ENCODE assay signal across 13 cellular contexts in genomic region chr7:44022069-44022468, GRCh38. TPM values are rescaled to one million over a fixed set of nuclear protein-coding genes. Genes with fewer than 3 reads are reported as not detected.
DNase-seq lines count a peak whose midpoint lies in the region; ATAC-seq, FAIRE-seq and TF ChIP-seq lines count a peak whose summit lies in the region.
"Not testable (repeated sequence)": the region's sequence is repeated elsewhere in the genome, so short reads cannot be mapped to it uniquely, and the experiment has no call there.
"Had no signal": no experiment of that assay in that cellular context is flagged by ENCODE, and none has a peak within 500 bp of the region (broad histone marks: within the 10 kb centered on the region; RNA-seq: fewer than 3 reads in every experiment).

No MANE protein-coding gene starts in this region.

- H3K4me1 ChIP-seq in HepG2 (ENCODE audit: insufficient read depth, low read length): peaks cover 19% of the 10 kb centered on the region
- H3K4me1 ChIP-seq in right lobe of liver: not testable (repeated sequence)

- not testable (repeated sequence) for H3K36me3 Mint-ChIP-seq in activated T-cell treated with anti-CD3 and anti-CD28 coated beads, Interleukin-2, amount 50 U/mL, for 24 hours (ENCODE audit: low read depth)

- not testable (repeated sequence) for H3K9me3 Mint-ChIP-seq in activated T-cell treated with anti-CD3 and anti-CD28 coated beads, Interleukin-2, amount 50 U/mL, for 24 hours

- CTCF ChIA-PET in HepG2 (lab: Yijun Ruan, JAX; ENCODE audit: low intra/inter-chr PET ratio, low total read pairs): not testable (repeated sequence)

- not testable (repeated sequence) for H3K4me2 ChIP-seq in HepG2 (ENCODE audit: low read depth, low read length)

- in situ Hi-C loops in HepG2 (cut with HindIII; ENCODE audit: extremely low pct_ligation_motif_present, low pct_unique_long_range_greater_than_20kb): not testable (repeated sequence)

- not testable (repeated sequence) for H3K79me2 ChIP-seq in HepG2 (ENCODE audit: insufficient read depth, low read length)

- not testable (repeated sequence) for H3K36me3 ChIP-seq in HepG2 (replicated peaks in 1 of 2; ENCODE audit: control insufficient read depth in 1 of 2, insufficient read depth in 2 of 2, low read length in 2 of 2); right lobe of liver

- H3K4me1 Mint-ChIP-seq in activated T-cell treated with anti-CD3 and anti-CD28 coated beads, Interleukin-2, amount 50 U/mL, for 24 hours (ENCODE audit: low read depth): peaks cover 32% of the 10 kb centered on the region

- not testable (repeated sequence) for H4K20me1 ChIP-seq in HepG2 (ENCODE audit: insufficient read depth, low read length)

- H3K4me3 Mint-ChIP-seq in activated T-cell treated with anti-CD3 and anti-CD28 coated beads, Interleukin-2, amount 50 U/mL, for 24 hours: not testable (repeated sequence)

- not testable (repeated sequence) for H3K4me3 ChIP-seq in HepG2 (replicated peaks in 1 of 3; ENCODE audit: insufficient read depth in 1 of 3, low read depth in 2 of 3, low read length in 3 of 3); right lobe of liver

- ATAC-seq in left colon (peak; percentile 43), HepG2 (peak; percentile 85), right lobe of liver (peak; percentile 58 to 72 (median 62))

- not testable (repeated sequence) for TF ChIP-seq EP300 in HepG2 (IDR thresholded peaks at IDR 0.05; ENCODE audit: low read depth in 2 of 2, low read length in 2 of 2); HepG2 (CRISPR knock-in tag; IDR thresholded peaks at IDR 0.05; ENCODE audit: borderline replicate concordance)

- H3K27ac ChIP-seq in 22Rv1 (peak overlapping the region; percentile 61), VCaP (peak overlapping the region; percentile 84), right lobe of liver (peak overlapping the region in 2 of 3 donors; percentile 20 to 55)
- H3K27ac ChIP-seq in HepG2 (ENCODE audit: extremely low read length, insufficient read depth, low read length): not testable (repeated sequence)

- not testable (repeated sequence) for TF ChIP-seq CTCF in 22Rv1 (IDR thresholded peaks at IDR 0.05); VCaP (conservative IDR thresholded peaks at IDR 0.05); HepG2 (CRISPR knock-in tag; IDR thresholded peaks at IDR 0.05); right lobe of liver (IDR thresholded peaks at IDR 0.05)

- H3K9me3 ChIP-seq in HepG2 (ENCODE audit: low read length); right lobe of liver: not testable (repeated sequence)

- not testable (repeated sequence) for DNase-seq in activated T-cell treated with anti-CD3 and anti-CD28 coated beads, Interleukin-2, amount 50 U/mL, for 24 hours; left colon; HepG2 (ENCODE audit: low spot score); right lobe of liver
- DNase-seq in posterior vena cava (ENCODE audit: low spot score): peak; percentile 4

- BruUV-seq in HepG2 (replicated peaks; lab: Mats Ljungman, UMichigan): not testable (repeated sequence)

- H3K27ac Mint-ChIP-seq in activated T-cell treated with anti-CD3 and anti-CD28 coated beads, Interleukin-2, amount 50 U/mL, for 24 hours: peak overlapping the region; percentile 47

- POLR2A ChIA-PET in HepG2 (lab: Yijun Ruan, JAX): interaction anchor here (1.0 kb wide), 1 partner anchor 17 kb away, joined by 3 read pairs; no protein-coding TSS in a partner anchor

- not testable (repeated sequence) for H3K27me3 Mint-ChIP-seq in activated T-cell treated with anti-CD3 and anti-CD28 coated beads, Interleukin-2, amount 50 U/mL, for 24 hours

- not testable (repeated sequence) for FAIRE-seq in HepG2 (lab: Jason Lieb, UNC)

- not testable (repeated sequence) for TF ChIP-seq RAD21 in HepG2 (CRISPR knock-in tag; IDR thresholded peaks at IDR 0.05)

- not testable (repeated sequence) for TF ChIP-seq POLR2A in HepG2 (IDR thresholded peaks at IDR 0.05; ENCODE audit: insufficient read depth in 1 of 2, low read depth in 2 of 2, low read length in 2 of 2); right lobe of liver (IDR thresholded peaks at IDR 0.05)

- not testable (repeated sequence) for H2AFZ ChIP-seq in HepG2 (ENCODE audit: low read length)

- not testable (repeated sequence) for H3K27me3 ChIP-seq in HepG2 (ENCODE audit: control insufficient read depth in 1 of 2, insufficient read depth in 2 of 2, low read length in 2 of 2); right lobe of liver

- WGBS in HepG2 (ENCODE audit: low lambda C conversion rate): 0% methylated on average over 6 of the region's 7 CpGs
- WGBS in right lobe of liver (ENCODE audit: insufficient coverage, low coverage, low lambda C conversion rate, missing lambda C conversion rate): 20% methylated on average over 6 of the region's 7 CpGs

- not testable (repeated sequence) for H3K9ac ChIP-seq in HepG2 (ENCODE audit: insufficient read depth, low read depth, low read length)

- intact Hi-C loops in left colon (cut with DNase I, micrococcal nuclease); right lobe of liver (cut with DNase I); posterior vena cava (cut with DNase I): not testable (repeated sequence)
- intact Hi-C loops in HepG2 (cut with micrococcal nuclease; ENCODE audit: unreplicated experiment): loop anchor here (5.0 kb wide), 1 partner anchor 50 kb away; no protein-coding TSS in a partner anchor

RNA-seq across cellular contexts. Expression of gene DBNL, which starts 22.4 kb away (rescaled TPM):
- total RNA-seq in left colon: 10 to 100 TPM; 87.0 to 90.5 TPM
- total RNA-seq in HepG2 (2016; rRNA removed; fragmentation: Illumina TruSeq; extraction: Trizol): 35.1 and 35.4 TPM in 2 replicates
- 6.3 and 6.7 TPM in 2 replicates for total RNA-seq in HepG2 (2016; cell fraction: cytosol; rRNA removed; fragmentation: Illumina TruSeq; extraction: Trizol; ENCODE audit: low read depth)
- total RNA-seq in HepG2 (2016; cell fraction: insoluble cytoplasmic fraction; rRNA removed; fragmentation: Illumina TruSeq; extraction: Trizol): 30.6 and 36.6 TPM in 2 replicates
- total RNA-seq in HepG2 (2016; cell fraction: membrane; rRNA removed; fragmentation: Illumina TruSeq; extraction: Trizol): 14.7 and 15.9 TPM in 2 replicates
- 17.2 and 21.8 TPM in 2 replicates for total RNA-seq in HepG2 (2016; cell fraction: nucleus; rRNA removed; fragmentation: Illumina TruSeq; extraction: Trizol)
- 20.8 and 29.0 TPM in 2 replicates for polyA plus RNA-seq in HepG2 (2011; rRNA removed)
- 15.5 and 19.5 TPM in 2 replicates for polyA plus RNA-seq in HepG2 (2011; cell fraction: cytosol; rRNA removed)
- polyA plus RNA-seq in HepG2 (2011; cell fraction: nucleus; rRNA removed): 72.9 and 82.9 TPM in 2 replicates
- 17.6 and 18.9 TPM in 2 replicates for polyA plus RNA-seq in HepG2 (2012)
- polyA plus RNA-seq in HepG2 (2016; cell fraction: cytosol; fragmentation: Illumina TruSeq; extraction: Trizol; ENCODE audit: low read depth): 5.0 and 5.7 TPM in 2 replicates
- polyA plus RNA-seq in HepG2 (2016; cell fraction: insoluble cytoplasmic fraction; fragmentation: Illumina TruSeq; extraction: Trizol; ENCODE audit: low read depth): 31.8 and 36.6 TPM in 2 replicates
- 10.1 and 10.8 TPM in 2 replicates for polyA plus RNA-seq in HepG2 (2016; cell fraction: membrane; fragmentation: Illumina TruSeq; extraction: Trizol; ENCODE audit: low read depth)
- polyA plus RNA-seq in HepG2 (2016; cell fraction: nucleus; fragmentation: Illumina TruSeq; extraction: Trizol; ENCODE audit: insufficient read depth, low read depth): 26.3 and 34.3 TPM in 2 replicates
- polyA minus RNA-seq in HepG2 (2011; rRNA and poly(A)+ RNA removed; ENCODE audit: low replicate concordance): 51.2 and 89.6 TPM in 2 replicates
- 10.0 and 13.2 TPM in 2 replicates for polyA minus RNA-seq in HepG2 (2011; cell fraction: cytosol; rRNA and poly(A)+ RNA removed)
- 31.3 and 34.3 TPM in 2 replicates for polyA minus RNA-seq in HepG2 (2011; cell fraction: nucleus; rRNA and poly(A)+ RNA removed)
- 10 to 100 TPM; 30.7 to 48.1 (median 36.9) TPM for total RNA-seq in right lobe of liver
- 10 to 100 TPM; 82.8 to 91.0 TPM for total RNA-seq in posterior vena cava

RNA-seq across cellular contexts. Expression of gene SPDYE1, which starts 24.4 kb away (rescaled TPM):
- not detected for total RNA-seq in left colon
- not detected in 2 replicates for total RNA-seq in HepG2 (2016; rRNA removed; fragmentation: Illumina TruSeq; extraction: Trizol)
- not detected in 2 replicates for total RNA-seq in HepG2 (2016; cell fraction: cytosol; rRNA removed; fragmentation: Illumina TruSeq; extraction: Trizol; ENCODE audit: low read depth)
- not detected in 2 replicates for total RNA-seq in HepG2 (2016; cell fraction: insoluble cytoplasmic fraction; rRNA removed; fragmentation: Illumina TruSeq; extraction: Trizol)
- not detected in 2 replicates for total RNA-seq in HepG2 (2016; cell fraction: membrane; rRNA removed; fragmentation: Illumina TruSeq; extraction: Trizol)
- not detected in 2 replicates for total RNA-seq in HepG2 (2016; cell fraction: nucleus; rRNA removed; fragmentation: Illumina TruSeq; extraction: Trizol)
- not detected in 2 replicates for polyA plus RNA-seq in HepG2 (2011; rRNA removed)
- polyA plus RNA-seq in HepG2 (2011; cell fraction: cytosol; rRNA removed): not detected in 2 replicates
- polyA plus RNA-seq in HepG2 (2011; cell fraction: nucleus; rRNA removed): not detected in 2 replicates
- polyA plus RNA-seq in HepG2 (2012): 0.07 and 0.23 TPM in 2 replicates
- polyA plus RNA-seq in HepG2 (2016; cell fraction: cytosol; fragmentation: Illumina TruSeq; extraction: Trizol; ENCODE audit: low read depth): not detected in 2 replicates
- not detected in 2 replicates for polyA plus RNA-seq in HepG2 (2016; cell fraction: insoluble cytoplasmic fraction; fragmentation: Illumina TruSeq; extraction: Trizol; ENCODE audit: low read depth)
- polyA plus RNA-seq in HepG2 (2016; cell fraction: membrane; fragmentation: Illumina TruSeq; extraction: Trizol; ENCODE audit: low read depth): not detected in 2 replicates
- 0.19 and 0.36 TPM in 2 replicates for polyA plus RNA-seq in HepG2 (2016; cell fraction: nucleus; fragmentation: Illumina TruSeq; extraction: Trizol; ENCODE audit: insufficient read depth, low read depth)
- not detected in 2 replicates for polyA minus RNA-seq in HepG2 (2011; rRNA and poly(A)+ RNA removed; ENCODE audit: low replicate concordance)
- polyA minus RNA-seq in HepG2 (2011; cell fraction: cytosol; rRNA and poly(A)+ RNA removed): not detected in 2 replicates
- not detected in 2 replicates for polyA minus RNA-seq in HepG2 (2011; cell fraction: nucleus; rRNA and poly(A)+ RNA removed)
- not detected for total RNA-seq in right lobe of liver
- not detected for total RNA-seq in posterior vena cava
- total RNA-seq: A673; CD4-positive, CD25-positive, alpha-beta regulatory T cell; CD8-positive, alpha-beta memory T cell had no signal
- polyA plus RNA-seq: AG04450, CD14-positive monocyte had no signal

RNA-seq across cellular contexts. Expression of gene PGAM2, which starts 43.3 kb away (rescaled TPM):
- total RNA-seq in left colon (under 1 TPM; 0.58 to 0.64 TPM), HepG2 (2016; rRNA removed; fragmentation: Illumina TruSeq; extraction: Trizol) (0.22 TPM in 1 of 2 replicates, not detected in the other), right lobe of liver (under 1 TPM in 3 of 6 experiments, not detected in 3; 0.31 to 0.56 (median 0.46) TPM), posterior vena cava (1 to 10 TPM; 1.6 to 2.1 TPM)
- total RNA-seq in HepG2 (2016; cell fraction: cytosol; rRNA removed; fragmentation: Illumina TruSeq; extraction: Trizol; ENCODE audit: low read depth): not detected in 2 replicates
- total RNA-seq in HepG2 (2016; cell fraction: insoluble cytoplasmic fraction; rRNA removed; fragmentation: Illumina TruSeq; extraction: Trizol): not detected in 2 replicates
- total RNA-seq in HepG2 (2016; cell fraction: membrane; rRNA removed; fragmentation: Illumina TruSeq; extraction: Trizol): not detected in 2 replicates
- not detected in 2 replicates for total RNA-seq in HepG2 (2016; cell fraction: nucleus; rRNA removed; fragmentation: Illumina TruSeq; extraction: Trizol)
- 0.18 TPM in 1 of 2 replicates, not detected in the other for polyA plus RNA-seq in HepG2 (2011; rRNA removed)
- 0.13 TPM in 1 of 2 replicates, not detected in the other for polyA plus RNA-seq in HepG2 (2011; cell fraction: cytosol; rRNA removed)
- polyA plus RNA-seq in HepG2 (2011; cell fraction: nucleus; rRNA removed): 1.5 and 1.9 TPM in 2 replicates
- polyA plus RNA-seq in HepG2 (2012): 0.35 and 0.49 TPM in 2 replicates
- not detected in 2 replicates for polyA plus RNA-seq in HepG2 (2016; cell fraction: cytosol; fragmentation: Illumina TruSeq; extraction: Trizol; ENCODE audit: low read depth)
- not detected in 2 replicates for polyA plus RNA-seq in HepG2 (2016; cell fraction: insoluble cytoplasmic fraction; fragmentation: Illumina TruSeq; extraction: Trizol; ENCODE audit: low read depth)
- not detected in 2 replicates for polyA plus RNA-seq in HepG2 (2016; cell fraction: membrane; fragmentation: Illumina TruSeq; extraction: Trizol; ENCODE audit: low read depth)
- not detected in 2 replicates for polyA plus RNA-seq in HepG2 (2016; cell fraction: nucleus; fragmentation: Illumina TruSeq; extraction: Trizol; ENCODE audit: insufficient read depth, low read depth)
- 0.19 and 0.24 TPM in 2 replicates for polyA minus RNA-seq in HepG2 (2011; rRNA and poly(A)+ RNA removed; ENCODE audit: low replicate concordance)
- polyA minus RNA-seq in HepG2 (2011; cell fraction: cytosol; rRNA and poly(A)+ RNA removed): not detected in 2 replicates
- 0.62 and 0.90 TPM in 2 replicates for polyA minus RNA-seq in HepG2 (2011; cell fraction: nucleus; rRNA and poly(A)+ RNA removed)
- total RNA-seq: A673 had no signal
- polyA plus RNA-seq: AG04450; CD14-positive monocyte; CD4-positive, alpha-beta memory T cell; CD4-positive, CD25-positive, alpha-beta regulatory T cell; CD8-positive, alpha-beta memory T cell had no signal
